Comparison of ENCODE assay signal across 1 cellular context in genomic region chr19:1247747-1248453, GRCh38.
TF ChIP-seq lines count a peak whose summit lies in the region.

No MANE protein-coding gene starts in this region.

TF ChIP-seq in HepG2, 621 proteins besides CTCF, POLR2A, EP300 and RAD21 (continued from another document and continues in another):
- no peak for TF ChIP-seq FOXP4 (CRISPR knock-in tag; IDR thresholded peaks at IDR 0.05)
- no peak for TF ChIP-seq ZNF615 (CRISPR knock-in tag; IDR thresholded peaks at IDR 0.05; ENCODE audit: borderline replicate concordance)
- TF ChIP-seq PRPF4 (IDR thresholded peaks at IDR 0.05; ENCODE audit: low read depth, low read length, poor library complexity, severe bottlenecking) = no peak
- TF ChIP-seq ZNF24 (IDR thresholded peaks at IDR 0.05) = no peak
- no peak for TF ChIP-seq THRA (CRISPR knock-in tag; IDR thresholded peaks at IDR 0.05; ENCODE audit: borderline replicate concordance)
- TF ChIP-seq SMARCC2 (IDR thresholded peaks at IDR 0.05) = no peak
- TF ChIP-seq ZBTB49 (CRISPR knock-in tag; IDR thresholded peaks at IDR 0.05; ENCODE audit: borderline replicate concordance) = no peak
- TF ChIP-seq ZNF337 (CRISPR knock-in tag; IDR thresholded peaks at IDR 0.05; ENCODE audit: borderline replicate concordance, low read depth) = no peak
- TF ChIP-seq ZNF609 (CRISPR knock-in tag; IDR thresholded peaks at IDR 0.05; ENCODE audit: borderline replicate concordance) = 0 out of 2 replicates have a peak, but pooled peaks have one; percentile 36
- TF ChIP-seq TMF1 (CRISPR knock-in tag; IDR thresholded peaks at IDR 0.05; ENCODE audit: low read depth) = no peak
- 0 out of 2 replicates have a peak, but pooled peaks have one; percentile 3 for TF ChIP-seq KDM6A (CRISPR knock-in tag; IDR thresholded peaks at IDR 0.05; ENCODE audit: low read depth)
- peak; percentile 43; the same call in 1 of the 2 replicates for TF ChIP-seq MXD3 (CRISPR knock-in tag; IDR thresholded peaks at IDR 0.05)
- no peak; the same call in 1 of the 2 replicates for TF ChIP-seq NCOR1 (IDR thresholded peaks at IDR 0.05; ENCODE audit: borderline replicate concordance, low read length)
- TF ChIP-seq MEIS1 (CRISPR knock-in tag; IDR thresholded peaks at IDR 0.05; ENCODE audit: borderline replicate concordance) = no peak
- TF ChIP-seq ZNF800 (CRISPR knock-in tag; IDR thresholded peaks at IDR 0.05) = peak; percentile 24; the same call in 1 of the 2 replicates
- TF ChIP-seq ZBTB39 (CRISPR knock-in tag; IDR thresholded peaks at IDR 0.05) = no peak
- TF ChIP-seq RAD51 (IDR thresholded peaks at IDR 0.05; ENCODE audit: borderline replicate concordance) = no peak
- no peak for TF ChIP-seq TOE1 (CRISPR knock-in tag; IDR thresholded peaks at IDR 0.05)
- no peak for TF ChIP-seq TFDP2 (CRISPR knock-in tag; IDR thresholded peaks at IDR 0.05)
- no peak for TF ChIP-seq TAF15 (IDR thresholded peaks at IDR 0.05; ENCODE audit: low read depth, low read length, poor library complexity, severe bottlenecking)
- no peak for TF ChIP-seq NR2F1 (CRISPR knock-in tag; IDR thresholded peaks at IDR 0.05)
- no peak for TF ChIP-seq ATM (IDR thresholded peaks at IDR 0.05; ENCODE audit: borderline replicate concordance)
- no peak for TF ChIP-seq ATF7 (IDR thresholded peaks at IDR 0.05)
- no peak for TF ChIP-seq ATF7 (CRISPR knock-in tag; IDR thresholded peaks at IDR 0.05)
- TF ChIP-seq MYNN (CRISPR knock-in tag; IDR thresholded peaks at IDR 0.05; ENCODE audit: low read depth) = no peak
- TF ChIP-seq KDM3A (CRISPR knock-in tag; IDR thresholded peaks at IDR 0.05; ENCODE audit: low read depth) = no peak; the same call in 1 of the 2 replicates
- TF ChIP-seq MED13 (CRISPR knock-in tag; IDR thresholded peaks at IDR 0.05) = no peak
- TF ChIP-seq ELF4 (CRISPR knock-in tag; IDR thresholded peaks at IDR 0.05; ENCODE audit: borderline replicate concordance) = no peak
- TF ChIP-seq ZBTB43 (CRISPR knock-in tag; conservative IDR thresholded peaks at IDR 0.05) = 0 out of 2 replicates have a peak, but pooled peaks have one; percentile 15
- TF ChIP-seq ZBTB20 (CRISPR knock-in tag; IDR thresholded peaks at IDR 0.05; ENCODE audit: borderline replicate concordance, low read depth) = no peak
- no peak for TF ChIP-seq BCL3 (CRISPR knock-in tag; IDR thresholded peaks at IDR 0.05)
- TF ChIP-seq GABPA (IDR thresholded peaks at IDR 0.05; ENCODE audit: low read depth, low read length) = no peak
- TF ChIP-seq GABPA (CRISPR knock-in tag; IDR thresholded peaks at IDR 0.05; ENCODE audit: low read depth) = peak; percentile 59; the same call in 1 of the 2 replicates
- TF ChIP-seq ZNF749 (CRISPR knock-in tag; IDR thresholded peaks at IDR 0.05; ENCODE audit: borderline replicate concordance) = no peak
- no peak for TF ChIP-seq ZFP62 (CRISPR knock-in tag; IDR thresholded peaks at IDR 0.05)
- no peak for TF ChIP-seq ZNF496 (CRISPR knock-in tag; IDR thresholded peaks at IDR 0.05; ENCODE audit: insufficient replicate concordance)
- no peak for TF ChIP-seq ZSCAN30 (CRISPR knock-in tag; IDR thresholded peaks at IDR 0.05)
